In the genomic region with DNA sequence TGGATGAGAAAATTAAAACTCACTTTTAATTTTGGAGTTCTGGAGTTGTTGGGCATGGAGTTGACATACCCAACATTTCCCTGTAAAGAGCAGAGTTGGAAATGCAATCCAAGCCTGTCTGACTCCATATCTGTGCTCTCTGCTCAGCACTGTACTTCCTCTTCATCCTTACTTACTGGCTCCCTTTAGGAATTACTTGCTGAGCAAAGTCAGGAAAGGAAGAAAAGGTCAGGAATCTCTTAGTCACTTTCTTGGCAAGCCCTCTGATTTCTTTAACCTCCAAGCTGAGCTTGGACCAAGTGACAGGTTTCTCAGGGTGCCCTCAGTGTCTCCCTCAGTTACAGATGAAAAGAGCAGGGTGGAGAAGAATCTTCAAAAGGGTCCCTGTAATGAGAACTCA, we compare ENCODE assay signal across 38 cellular contexts.
"Had no signal": no experiment of that assay in that cellular context is flagged by ENCODE, and none has a peak within 500 bp of the region (broad histone marks: within the 10 kb centered on the region; RNA-seq: fewer than 3 reads in every experiment).

No MANE protein-coding gene starts in this region.

- FAIRE-seq: bronchial epithelial cell, colon had no signal

- H3K36me3 Mint-ChIP-seq: activated naive CD4-positive, alpha-beta T cell treated with anti-CD3 and anti-CD28 coated beads, Interleukin-2, amount 10 ng/mL, durations not matched to agents 7 days and 5 days; activated naive CD4-positive, alpha-beta T cell treated with anti-CD3 and anti-CD28 coated beads, Interleukin-2, amount 50 U/mL, for 24 hours; activated naive CD4-positive, alpha-beta T cell treated with anti-CD3 and anti-CD28 coated beads, Interleukin-2, amount 50 U/mL, for 72 hours; activated naive CD8-positive, alpha-beta T cell; activated naive CD8-positive, alpha-beta T cell treated with anti-CD3 and anti-CD28 coated beads for 36 hours; activated naive CD8-positive, alpha-beta T cell treated with anti-CD3 and anti-CD28 coated beads, Interleukin-2, amount 10 ng/mL, durations not matched to agents 7 days and 5 days; brain had no signal

- H3K27ac Mint-ChIP-seq: activated naive CD4-positive, alpha-beta T cell treated with anti-CD3 and anti-CD28 coated beads for 36 hours; activated naive CD4-positive, alpha-beta T cell treated with anti-CD3 and anti-CD28 coated beads, Interleukin-2, amount 10 ng/mL, durations not matched to agents 7 days and 5 days; activated naive CD4-positive, alpha-beta T cell treated with anti-CD3 and anti-CD28 coated beads, Interleukin-2, amount 50 U/mL, for 24 hours; activated naive CD4-positive, alpha-beta T cell treated with anti-CD3 and anti-CD28 coated beads, Interleukin-2, amount 50 U/mL, for 72 hours; activated naive CD8-positive, alpha-beta T cell; activated naive CD8-positive, alpha-beta T cell treated with anti-CD3 and anti-CD28 coated beads for 36 hours; activated naive CD8-positive, alpha-beta T cell treated with anti-CD3 and anti-CD28 coated beads, Interleukin-2, amount 10 ng/mL, durations not matched to agents 7 days and 5 days; activated naive CD8-positive, alpha-beta T cell treated with anti-CD3 and anti-CD28 coated beads, Interleukin-2, amount 50 U/mL, for 24 hours; activated T-cell treated with anti-CD3 and anti-CD28 coated beads, Interleukin-2, amount 50 U/mL, for 72 hours; activated T-helper 1 cell treated with anti-CD3 and anti-CD28 coated beads, Interleukin-12 subunit alpha, Interleukin-12 subunit beta, Interleukin-2, Interleukin-4 antibody, amounts not matched to agents 30 ng/mL and 10 ng/mL and 1 ng/mL, durations not matched to agents 14 hours and 24 hours and 36 hours; activated T-helper 17 cell treated with anti-CD3 and anti-CD28 coated beads, Interleukin-2, amount 50 U/mL, for 72 hours; activated T-helper 2 cell treated with anti-CD3 and anti-CD28 coated beads, Interferon-gamma antibody, Interleukin-2, Interleukin-4, amounts not matched to agents 10 μg/mL and 5 μg/mL and 100 μg/mL, durations not matched to agents 14 hours and 24 hours and 36 hours; brain had no signal

- DNase-seq: activated effector memory CD4-positive, alpha-beta T cell treated with anti-CD3 and anti-CD28 coated beads, Interleukin-2, amount 50 U/mL, for 16 hours; activated effector memory CD4-positive, alpha-beta T cell treated with Interleukin-2 at 50 U/mL for 16 hours; activated gamma-delta T cell; activated gamma-delta T cell treated with Interleukin-2 at 50 U/mL for 16 hours; activated naive CD4-positive, alpha-beta T cell; activated naive CD4-positive, alpha-beta T cell treated with anti-CD3 and anti-CD28 coated beads for 36 hours; activated naive CD4-positive, alpha-beta T cell treated with anti-CD3 and anti-CD28 coated beads, Interleukin-2, amount 10 ng/mL, durations not matched to agents 7 days and 5 days; activated naive CD4-positive, alpha-beta T cell treated with anti-CD3 and anti-CD28 coated beads, Interleukin-2, amount 50 U/mL, for 16 hours; activated naive CD4-positive, alpha-beta T cell treated with Interleukin-2 at 50 U/mL for 16 hours; activated naive CD8-positive, alpha-beta T cell treated with anti-CD3 and anti-CD28 coated beads for 36 hours; activated naive CD8-positive, alpha-beta T cell treated with anti-CD3 and anti-CD28 coated beads, Interleukin-2, amount 10 ng/mL, durations not matched to agents 7 days and 5 days; activated naive CD8-positive, alpha-beta T cell treated with anti-CD3 and anti-CD28 coated beads, Interleukin-2, amount 50 U/mL, for 24 hours; activated T-cell treated with anti-CD3 and anti-CD28 coated beads, Interleukin-2, amount 50 U/mL, for 4 hours; activated T-cell treated with anti-CD3 and anti-CD28 coated beads, Interleukin-2, amount 50 U/mL, for 48 hours; activated T-cell treated with anti-CD3 and anti-CD28 coated beads, Interleukin-2, amount 50 U/mL, for 72 hours; adrenal gland; amniotic stem cell; amygdala; anterior cingulate cortex; aorta; body of pancreas; brain microvascular endothelial cell; caudate nucleus; central memory CD4-positive, alpha-beta T cell; cerebellar nuclear complex; colonic mucosa had no signal

- ATAC-seq: activated naive CD4-positive, alpha-beta T cell treated with anti-CD3 and anti-CD28 coated beads, Interleukin-2, amount 50 U/mL, for 72 hours; activated naive CD8-positive, alpha-beta T cell treated with anti-CD3 and anti-CD28 coated beads, Interleukin-2, amount 50 U/mL, for 24 hours; activated T-cell treated with anti-CD3 and anti-CD28 coated beads, Interleukin-2, amount 50 U/mL, for 4 hours; activated T-cell treated with anti-CD3 and anti-CD28 coated beads, Interleukin-2, amount 50 U/mL, for 72 hours; activated T-helper 17 cell treated with anti-CD3 and anti-CD28 coated beads, Interleukin-2, amount 50 U/mL, for 72 hours; body of pancreas had no signal

- H3K4me1 Mint-ChIP-seq: activated naive CD4-positive, alpha-beta T cell treated with anti-CD3 and anti-CD28 coated beads, Interleukin-2, amount 10 ng/mL, durations not matched to agents 7 days and 5 days; activated naive CD4-positive, alpha-beta T cell treated with anti-CD3 and anti-CD28 coated beads, Interleukin-2, amount 50 U/mL, for 24 hours; activated naive CD8-positive, alpha-beta T cell treated with anti-CD3 and anti-CD28 coated beads for 36 hours; activated naive CD8-positive, alpha-beta T cell treated with anti-CD3 and anti-CD28 coated beads, Interleukin-2, amount 10 ng/mL, durations not matched to agents 7 days and 5 days; activated naive CD8-positive, alpha-beta T cell treated with anti-CD3 and anti-CD28 coated beads, Interleukin-2, amount 50 U/mL, for 24 hours; activated T-helper 17 cell treated with anti-CD3 and anti-CD28 coated beads, Interleukin-2, amount 50 U/mL, for 72 hours; brain; central memory CD8-positive, alpha-beta T cell had no signal

- H3K4me3 Mint-ChIP-seq: activated naive CD4-positive, alpha-beta T cell treated with anti-CD3 and anti-CD28 coated beads for 36 hours; activated naive CD4-positive, alpha-beta T cell treated with anti-CD3 and anti-CD28 coated beads, Interleukin-2, amount 10 ng/mL, durations not matched to agents 7 days and 5 days; activated naive CD4-positive, alpha-beta T cell treated with anti-CD3 and anti-CD28 coated beads, Interleukin-2, amount 50 U/mL, for 24 hours; activated naive CD8-positive, alpha-beta T cell; activated naive CD8-positive, alpha-beta T cell treated with anti-CD3 and anti-CD28 coated beads for 36 hours; activated naive CD8-positive, alpha-beta T cell treated with anti-CD3 and anti-CD28 coated beads, Interleukin-2, amount 10 ng/mL, durations not matched to agents 7 days and 5 days; activated naive CD8-positive, alpha-beta T cell treated with anti-CD3 and anti-CD28 coated beads, Interleukin-2, amount 50 U/mL, for 24 hours; activated T-cell treated with anti-CD3 and anti-CD28 coated beads, Interleukin-2, amount 50 U/mL, for 4 hours; activated T-cell treated with anti-CD3 and anti-CD28 coated beads, Interleukin-2, amount 50 U/mL, for 72 hours; activated T-helper 1 cell treated with anti-CD3 and anti-CD28 coated beads, Interleukin-12 subunit alpha, Interleukin-12 subunit beta, Interleukin-2, Interleukin-4 antibody, amounts not matched to agents 30 ng/mL and 10 ng/mL and 1 ng/mL, durations not matched to agents 14 hours and 24 hours and 36 hours; activated T-helper 17 cell treated with anti-CD3 and anti-CD28 coated beads, Interleukin-2, amount 50 U/mL, for 72 hours; brain; central memory CD8-positive, alpha-beta T cell had no signal

- H3K4me1 ChIP-seq: adrenal gland, ascending aorta, body of pancreas, colonic mucosa had no signal

- H3K9me3 ChIP-seq: adrenal gland, ascending aorta, body of pancreas, colonic mucosa had no signal

- H3K27me3 Mint-ChIP-seq: activated naive CD4-positive, alpha-beta T cell treated with anti-CD3 and anti-CD28 coated beads, Interleukin-2, amount 10 ng/mL, durations not matched to agents 7 days and 5 days; activated naive CD4-positive, alpha-beta T cell treated with anti-CD3 and anti-CD28 coated beads, Interleukin-2, amount 50 U/mL, for 24 hours; activated naive CD8-positive, alpha-beta T cell treated with anti-CD3 and anti-CD28 coated beads for 36 hours; activated naive CD8-positive, alpha-beta T cell treated with anti-CD3 and anti-CD28 coated beads, Interleukin-2, amount 50 U/mL, for 24 hours; activated T-helper 17 cell treated with anti-CD3 and anti-CD28 coated beads, Interleukin-2, amount 50 U/mL, for 72 hours; central memory CD8-positive, alpha-beta T cell had no signal

- H3K27me3 ChIP-seq: ascending aorta, body of pancreas, brain microvascular endothelial cell, cardiac muscle cell, colonic mucosa had no signal

- H3K36me3 ChIP-seq: adrenal gland, ascending aorta, brain microvascular endothelial cell, cardiac muscle cell, colonic mucosa had no signal

- H3K4me3 ChIP-seq: adrenal gland, ascending aorta, body of pancreas, cardiac muscle cell, colonic mucosa had no signal

- H3K27ac ChIP-seq: adrenal gland, ascending aorta, body of pancreas, brain microvascular endothelial cell, cardiac muscle cell, colonic mucosa had no signal

- H3K9me3 Mint-ChIP-seq: activated naive CD4-positive, alpha-beta T cell treated with anti-CD3 and anti-CD28 coated beads for 36 hours; activated naive CD4-positive, alpha-beta T cell treated with anti-CD3 and anti-CD28 coated beads, Interleukin-2, amount 10 ng/mL, durations not matched to agents 7 days and 5 days; activated naive CD4-positive, alpha-beta T cell treated with anti-CD3 and anti-CD28 coated beads, Interleukin-2, amount 50 U/mL, for 24 hours; activated naive CD4-positive, alpha-beta T cell treated with anti-CD3 and anti-CD28 coated beads, Interleukin-2, amount 50 U/mL, for 72 hours; activated naive CD8-positive, alpha-beta T cell treated with anti-CD3 and anti-CD28 coated beads for 36 hours; activated naive CD8-positive, alpha-beta T cell treated with anti-CD3 and anti-CD28 coated beads, Interleukin-2, amount 10 ng/mL, durations not matched to agents 7 days and 5 days; activated naive CD8-positive, alpha-beta T cell treated with anti-CD3 and anti-CD28 coated beads, Interleukin-2, amount 50 U/mL, for 24 hours; activated T-cell treated with anti-CD3 and anti-CD28 coated beads, Interleukin-2, amount 50 U/mL, for 4 hours; activated T-helper 1 cell treated with anti-CD3 and anti-CD28 coated beads, Interleukin-12 subunit alpha, Interleukin-12 subunit beta, Interleukin-2, Interleukin-4 antibody, amounts not matched to agents 30 ng/mL and 10 ng/mL and 1 ng/mL, durations not matched to agents 14 hours and 24 hours and 36 hours; activated T-helper 17 cell treated with anti-CD3 and anti-CD28 coated beads, Interleukin-2, amount 50 U/mL, for 72 hours; activated T-helper 2 cell treated with anti-CD3 and anti-CD28 coated beads, Interferon-gamma antibody, Interleukin-2, Interleukin-4, amounts not matched to agents 10 μg/mL and 5 μg/mL and 100 μg/mL, durations not matched to agents 14 hours and 24 hours and 36 hours; brain; central memory CD8-positive, alpha-beta T cell had no signal
